ENCODE assay signal across 14 cellular contexts in genomic region chr18:74682141-74682997, GRCh38.
DNase-seq lines count a peak whose midpoint lies in the region; ATAC-seq and TF ChIP-seq lines count a peak whose summit lies in the region.
"Had no signal": no experiment of that assay in that cellular context is flagged by ENCODE, and none has a peak within 500 bp of the region (broad histone marks: within the 10 kb centered on the region; RNA-seq: fewer than 3 reads in every experiment).

No MANE protein-coding gene starts in this region.

- DNase-seq in NCI-H1417 (lab: John Stamatoyannopoulos, UW) (peak; percentile 56 to 80 (median 64)), NCI-H1417 treated with DMSO at 0.1 percent for 48 hours (lab: John Stamatoyannopoulos, UW) (no peak), LHCN-M2 (ENCODE audit: low read depth) (peak; percentile 11), astrocyte of the hippocampus (ENCODE audit: low read depth, low spot score) (peak; percentile 77), hepatocyte (ENCODE audit: low spot score) (no peak), RKO (ENCODE audit: low spot score) (no peak)
- DNase-seq: amygdala, hippocampal formation, left cardiac atrium, midbrain, NCI-H774, Peyer's patch had no signal

- peak overlapping the region; percentile 36 for H3K27ac ChIP-seq in hepatocyte
- H3K27ac ChIP-seq: Peyer's patch had no signal

- H3K79me2 ChIP-seq in hepatocyte: no peaks in the 10 kb centered on the region

- H4K20me1 ChIP-seq in hepatocyte (ENCODE audit: insufficient read depth, poor library complexity, severe bottlenecking): no peaks in the 10 kb centered on the region

- H3K36me3 ChIP-seq in hepatocyte (replicated peaks; ENCODE audit: insufficient read depth, low read depth): no peaks in the 10 kb centered on the region
- H3K36me3 ChIP-seq: Peyer's patch had no signal

- H3K4me2 ChIP-seq in hepatocyte: peak overlapping the region; percentile 39

- ATAC-seq in HG03025 (IDR thresholded peaks at IDR 0.05; ENCODE audit: low FRiP score, unreplicated experiment): no peak
- no peak for ATAC-seq in HG03460 (IDR thresholded peaks at IDR 0.05; ENCODE audit: unreplicated experiment)
- ATAC-seq: left cardiac atrium had no signal

- no peak for TF ChIP-seq CTCF in hepatocyte (IDR thresholded peaks at IDR 0.05; ENCODE audit: poor library complexity)

- H3K27me3 ChIP-seq in hepatocyte: no peaks in the 10 kb centered on the region
- H3K27me3 ChIP-seq: Peyer's patch had no signal

- no peak overlapping the region for H3K4me3 ChIP-seq in hepatocyte
- H3K4me3 ChIP-seq: Peyer's patch had no signal

- no peak overlapping the region for H2AFZ ChIP-seq in hepatocyte

- peaks cover 12% of the 10 kb centered on the region for H3K4me1 ChIP-seq in hepatocyte (ENCODE audit: insufficient read depth)
- H3K4me1 ChIP-seq: Peyer's patch had no signal

- H3K9me3 ChIP-seq in hepatocyte (ENCODE audit: low read depth): peaks cover 5% of the 10 kb centered on the region
- H3K9me3 ChIP-seq: Peyer's patch had no signal

- WGBS in hepatocyte (ENCODE audit: low lambda C conversion rate, missing lambda C conversion rate): 81% methylated on average over 11 of the region's 11 CpGs

- no peaks in the 10 kb centered on the region for H3K9me2 ChIP-seq in hepatocyte (replicated peaks; ENCODE audit: insufficient read depth)

Comparison
In these comparisons a context has a peak if more than half of its experiments do, and no peak if none do; other contexts are left out.
1. DNase-seq: peak in NCI-H1417 (3 of 3), LHCN-M2 (single experiment) and astrocyte of the hippocampus (single experiment); none in NCI-H1417 treated with DMSO at 0.1 percent for 48 hours (single experiment), hepatocyte (single experiment) and RKO (single experiment).